Comparison of ENCODE assay signal across 26 cellular contexts in genomic region chr7:148958061-148958460, GRCh38.
"Had no signal": no experiment of that assay in that cellular context is flagged by ENCODE, and none has a peak within 500 bp of the region (broad histone marks: within the 10 kb centered on the region; RNA-seq: fewer than 3 reads in every experiment).

No MANE protein-coding gene starts in this region.

- H3K36me3 ChIP-seq: colonic mucosa, esophagus squamous epithelium, neural progenitor cell, prostate gland, right atrium auricular region, sigmoid colon, stomach, thyroid gland had no signal

- H3K9ac ChIP-seq: neural progenitor cell, parathyroid adenoma had no signal

- H3K27me3 Mint-ChIP-seq: dendritic cell treated with granulocyte-macrophage colony-stimulating factor and Interleukin-4, amounts not matched to agents 40 ng/mL and 50 ng/mL, for 4 days; natural killer cell treated with Interleukin-12 subunit alpha and Interleukin-12 subunit beta and Interleukin-15 and Interleukin-18, amount 100 ng/mL, for 72 hours had no signal

- H3K9me3 ChIP-seq: colonic mucosa, esophagus squamous epithelium, mucosa of descending colon, prostate gland, right atrium auricular region, sigmoid colon, stomach, thyroid gland had no signal

- H3K4me1 ChIP-seq: colonic mucosa, neural progenitor cell, parathyroid adenoma, prostate gland, right atrium auricular region, thyroid gland had no signal

- H3K4me3 ChIP-seq: colonic mucosa, esophagus squamous epithelium, mucosa of descending colon, neural progenitor cell, prostate gland, right atrium auricular region, sigmoid colon, stomach, thyroid gland had no signal

- H3K27ac Mint-ChIP-seq: dendritic cell treated with granulocyte-macrophage colony-stimulating factor and Interleukin-4, amounts not matched to agents 40 ng/mL and 50 ng/mL, for 4 days; mesothelial cell of epicardium; naive B cell; neural progenitor cell; stimulated activated effector memory CD8-positive, alpha-beta T cell treated with anti-CD3 and anti-CD28 coated beads, Interleukin-12 subunit alpha, Interleukin-12 subunit beta, amount 100 ng/mL, for 72 hours; type B pancreatic cell had no signal

- H3K27ac ChIP-seq: colonic mucosa, esophagus squamous epithelium, neural progenitor cell, parathyroid adenoma, prostate gland, right atrium auricular region, sigmoid colon, stomach, thyroid gland had no signal

- H2AFZ ChIP-seq: neural progenitor cell, parathyroid adenoma had no signal

- H3K36me3 Mint-ChIP-seq: mesothelial cell of epicardium; naive B cell; natural killer cell treated with Interleukin-12 subunit alpha and Interleukin-12 subunit beta and Interleukin-15 and Interleukin-18, amount 100 ng/mL, for 72 hours; neural progenitor cell; type B pancreatic cell had no signal

- H3K4me3 Mint-ChIP-seq: dendritic cell treated with granulocyte-macrophage colony-stimulating factor and Interleukin-4, amounts not matched to agents 40 ng/mL and 50 ng/mL, for 4 days; mesothelial cell of epicardium; natural killer cell treated with Interleukin-12 subunit alpha and Interleukin-12 subunit beta and Interleukin-15 and Interleukin-18, amount 100 ng/mL, for 72 hours; neural progenitor cell; stimulated activated effector memory CD8-positive, alpha-beta T cell treated with anti-CD3 and anti-CD28 coated beads, Interleukin-12 subunit alpha, Interleukin-12 subunit beta, amount 100 ng/mL, for 72 hours; type B pancreatic cell had no signal

- ATAC-seq: natural killer cell treated with Interleukin-12 subunit alpha and Interleukin-12 subunit beta and Interleukin-15 and Interleukin-18, amount 100 ng/mL, for 72 hours; stimulated activated effector memory CD8-positive, alpha-beta T cell treated with anti-CD3 and anti-CD28 coated beads, Interleukin-12 subunit alpha, Interleukin-12 subunit beta, amount 100 ng/mL, for 72 hours had no signal

- FAIRE-seq: endometrium, keratinocyte had no signal

- H3K4me2 ChIP-seq: neural progenitor cell had no signal

- H3K27me3 ChIP-seq: colonic mucosa, esophagus squamous epithelium, neural progenitor cell, right atrium auricular region, sigmoid colon, stomach, thyroid gland had no signal

- H3K9me3 Mint-ChIP-seq: dendritic cell treated with granulocyte-macrophage colony-stimulating factor and Interleukin-4, amounts not matched to agents 40 ng/mL and 50 ng/mL, for 4 days; mesothelial cell of epicardium; naive B cell; natural killer cell treated with Interleukin-12 subunit alpha and Interleukin-12 subunit beta and Interleukin-15 and Interleukin-18, amount 100 ng/mL, for 72 hours; neural progenitor cell; stimulated activated effector memory CD8-positive, alpha-beta T cell treated with anti-CD3 and anti-CD28 coated beads, Interleukin-12 subunit alpha, Interleukin-12 subunit beta, amount 100 ng/mL, for 72 hours; type B pancreatic cell had no signal

- DNase-seq: colonic mucosa; effector CD8-positive, alpha-beta T cell; erythroblast; esophagus squamous epithelium; foreskin melanocyte; hypothalamus; mesenchymal stem cell; mucosa of descending colon; naive B cell; sigmoid colon; stimulated activated CD4-positive, alpha-beta T cell treated with anti-CD3 and anti-CD28 coated beads, Interleukin-2, amount 100 ng/mL, for 24 hours; stimulated activated CD4-positive, alpha-beta T cell treated with anti-CD3 and anti-CD28 coated beads, Interleukin-4, amount 100 ng/mL, for 24 hours; stimulated activated naive CD4-positive, alpha-beta T cell treated with Interleukin-2 at 50 U/mL for 16 hours; stomach; thyroid gland had no signal

- H3K79me2 ChIP-seq: parathyroid adenoma had no signal
